In the genomic region with DNA sequence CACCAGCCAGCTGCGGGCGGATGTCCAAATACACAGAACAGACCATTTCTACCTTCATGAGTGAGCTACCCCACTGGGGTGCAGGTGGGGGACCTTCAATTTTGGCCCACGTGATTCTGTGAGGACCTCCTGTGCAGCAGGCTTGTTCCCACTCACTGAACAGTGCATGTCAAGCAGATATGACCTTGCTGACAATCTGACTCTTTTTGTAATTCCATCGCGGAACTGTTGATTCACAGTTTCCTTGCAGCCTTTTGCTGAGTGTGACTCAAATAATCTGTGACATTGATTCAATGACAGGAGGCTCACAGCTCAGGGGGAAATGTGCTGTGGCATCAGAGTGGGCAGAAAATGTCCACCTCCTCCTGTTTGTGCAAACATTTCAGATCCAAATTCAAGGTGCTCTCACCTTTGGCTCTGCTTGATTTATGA, we compare ENCODE assay signal across 18 cellular contexts.
DNase-seq lines count a peak whose midpoint lies in the region; ATAC-seq, FAIRE-seq and TF ChIP-seq lines count a peak whose summit lies in the region.
"Had no signal": no experiment of that assay in that cellular context is flagged by ENCODE, and none has a peak within 500 bp of the region (broad histone marks: within the 10 kb centered on the region; RNA-seq: fewer than 3 reads in every experiment).

No MANE protein-coding gene starts in this region.

- no peak overlapping the region for H3K27ac Mint-ChIP-seq in activated CD4-positive, alpha-beta T cell treated with anti-CD3 and anti-CD28 coated beads for 36 hours
- H3K27ac Mint-ChIP-seq in stimulated activated naive CD8-positive, alpha-beta T cell treated with anti-CD3 and anti-CD28 coated beads, Interleukin-15, amount 100 ng/mL, for 72 hours: peak overlapping the region in 1 of 2 donors; percentile 10
- H3K27ac Mint-ChIP-seq: stimulated activated memory B cell treated with anti-CD40 and anti-IgM and Interleukin-4, amounts not matched to agents 10 μg/mL and 1 μg/mL and 100 μg/mL, for 72 hours had no signal

- H3K9me3 Mint-ChIP-seq in activated CD4-positive, alpha-beta T cell treated with anti-CD3 and anti-CD28 coated beads for 36 hours (ENCODE audit: low read depth): no peaks in the 10 kb centered on the region
- H3K9me3 Mint-ChIP-seq in stimulated activated naive CD8-positive, alpha-beta T cell treated with anti-CD3 and anti-CD28 coated beads, Interleukin-15, amount 100 ng/mL, for 72 hours: peaks cover 4 to 30% of the 10 kb centered on the region in 2 donors

- peak; percentile 38 for DNase-seq in activated CD4-positive, alpha-beta T cell treated with anti-CD3 and anti-CD28 coated beads for 36 hours
- no peak for DNase-seq in activated CD4-positive, alpha-beta T cell treated with anti-CD3 and anti-CD28 coated beads for 1 hour
- DNase-seq in stimulated activated CD4-positive, alpha-beta T cell treated with anti-CD3 and anti-CD28 coated beads, Interleukin-1b, Interleukin-23, amount 100 ng/mL, for 48 hours: peak; percentile 35
- no peak for DNase-seq in stimulated activated CD4-positive, alpha-beta T cell treated with anti-CD3 and anti-CD28 coated beads, Interleukin-2, amount 100 ng/mL, for 48 hours
- peak; percentile 38 for DNase-seq in ecto neural progenitor cell (ENCODE audit: low spot score)
- DNase-seq in stimulated activated naive CD8-positive, alpha-beta T cell treated with anti-CD3 and anti-CD28 coated beads, Interleukin-15, amount 100 ng/mL, for 72 hours: no peak
- DNase-seq in H54 (ENCODE audit: insufficient read length, low spot score): no peak
- DNase-seq: effector CD4-positive, alpha-beta T cell; esophagus squamous epithelium; NCI-H748 treated with DMSO at 0.1 percent for 48 hours; right cardiac atrium; SIG-M5; tibial artery; WERI-Rb-1 had no signal

- FAIRE-seq in H54 (lab: Jason Lieb, UNC): no peak
- FAIRE-seq: D721Med had no signal

- no peaks in the 10 kb centered on the region for H3K36me3 Mint-ChIP-seq in activated CD4-positive, alpha-beta T cell treated with anti-CD3 and anti-CD28 coated beads for 36 hours (ENCODE audit: low read depth)
- H3K36me3 Mint-ChIP-seq: stimulated activated memory B cell treated with anti-CD40 and anti-IgM and Interleukin-4, amounts not matched to agents 10 μg/mL and 1 μg/mL and 100 μg/mL, for 72 hours had no signal

- peak; percentile 78 for ATAC-seq in activated CD4-positive, alpha-beta T cell treated with anti-CD3 and anti-CD28 coated beads for 36 hours
- ATAC-seq in stimulated activated naive CD8-positive, alpha-beta T cell treated with anti-CD3 and anti-CD28 coated beads, Interleukin-15, amount 100 ng/mL, for 72 hours: peak; percentile 46
- no peak for ATAC-seq in activated CD4-positive, CD25-positive, alpha-beta regulatory T cell treated with anti-CD3 and anti-CD28 coated beads, Interleukin-2, amount 50 U/mL, for 24 hours
- ATAC-seq: gastroesophageal sphincter; right cardiac atrium; stimulated activated memory B cell treated with anti-CD40 and anti-IgM and Interleukin-4, amounts not matched to agents 10 μg/mL and 1 μg/mL and 100 μg/mL, for 72 hours had no signal

- POLR2A ChIA-PET in activated CD4-positive, alpha-beta T cell treated with anti-CD3 and anti-CD28 coated beads for 36 hours (lab: Charles Lee): no interaction called here

- CTCF ChIA-PET in activated CD4-positive, alpha-beta T cell treated with anti-CD3 and anti-CD28 coated beads for 36 hours (lab: Charles Lee): no interaction called here

- no peak for TF ChIP-seq POLR2A in H54 (IDR thresholded peaks at IDR 0.05; ENCODE audit: low read depth, low read length)

- peaks cover 3% of the 10 kb centered on the region for H3K4me1 Mint-ChIP-seq in activated CD4-positive, alpha-beta T cell treated with anti-CD3 and anti-CD28 coated beads for 36 hours
- peaks cover 30% of the 10 kb centered on the region for H3K4me1 Mint-ChIP-seq in stimulated activated naive CD8-positive, alpha-beta T cell treated with anti-CD3 and anti-CD28 coated beads, Interleukin-15, amount 100 ng/mL, for 72 hours

- peaks cover 12% of the 10 kb centered on the region for H3K27me3 Mint-ChIP-seq in activated CD4-positive, alpha-beta T cell treated with anti-CD3 and anti-CD28 coated beads for 36 hours
- H3K27me3 Mint-ChIP-seq in stimulated activated naive CD8-positive, alpha-beta T cell treated with anti-CD3 and anti-CD28 coated beads, Interleukin-15, amount 100 ng/mL, for 72 hours: peaks cover 7% of the 10 kb centered on the region

- no peak overlapping the region for H3K4me3 Mint-ChIP-seq in activated CD4-positive, alpha-beta T cell treated with anti-CD3 and anti-CD28 coated beads for 36 hours
- H3K4me3 Mint-ChIP-seq in stimulated activated naive CD8-positive, alpha-beta T cell treated with anti-CD3 and anti-CD28 coated beads, Interleukin-15, amount 100 ng/mL, for 72 hours: no peak overlapping the region
- H3K4me3 Mint-ChIP-seq: stimulated activated memory B cell treated with anti-CD40 and anti-IgM and Interleukin-4, amounts not matched to agents 10 μg/mL and 1 μg/mL and 100 μg/mL, for 72 hours had no signal

- intact Hi-C loops in activated CD4-positive, alpha-beta T cell treated with anti-CD3 and anti-CD28 coated beads for 36 hours (cut with DNase I, micrococcal nuclease): no loop called here

Comparison
In these comparisons a context has a peak if more than half of its experiments do, and no peak if none do; other contexts are left out.
1. DNase-seq: peak in activated CD4-positive, alpha-beta T cell treated with anti-CD3 and anti-CD28 coated beads for 36 hours (single experiment), stimulated activated CD4-positive, alpha-beta T cell treated with anti-CD3 and anti-CD28 coated beads, Interleukin-1b, Interleukin-23, amount 100 ng/mL, for 48 hours (single experiment) and ecto neural progenitor cell (single experiment); none in activated CD4-positive, alpha-beta T cell treated with anti-CD3 and anti-CD28 coated beads for 1 hour (single experiment), stimulated activated CD4-positive, alpha-beta T cell treated with anti-CD3 and anti-CD28 coated beads, Interleukin-2, amount 100 ng/mL, for 48 hours (0 of 2), stimulated activated naive CD8-positive, alpha-beta T cell treated with anti-CD3 and anti-CD28 coated beads, Interleukin-15, amount 100 ng/mL, for 72 hours (0 of 2) and H54 (single experiment).
2. ATAC-seq: peak in activated CD4-positive, alpha-beta T cell treated with anti-CD3 and anti-CD28 coated beads for 36 hours (single experiment) and stimulated activated naive CD8-positive, alpha-beta T cell treated with anti-CD3 and anti-CD28 coated beads, Interleukin-15, amount 100 ng/mL, for 72 hours (single experiment); none in activated CD4-positive, CD25-positive, alpha-beta regulatory T cell treated with anti-CD3 and anti-CD28 coated beads, Interleukin-2, amount 50 U/mL, for 24 hours (0 of 2).